In the genomic region with DNA sequence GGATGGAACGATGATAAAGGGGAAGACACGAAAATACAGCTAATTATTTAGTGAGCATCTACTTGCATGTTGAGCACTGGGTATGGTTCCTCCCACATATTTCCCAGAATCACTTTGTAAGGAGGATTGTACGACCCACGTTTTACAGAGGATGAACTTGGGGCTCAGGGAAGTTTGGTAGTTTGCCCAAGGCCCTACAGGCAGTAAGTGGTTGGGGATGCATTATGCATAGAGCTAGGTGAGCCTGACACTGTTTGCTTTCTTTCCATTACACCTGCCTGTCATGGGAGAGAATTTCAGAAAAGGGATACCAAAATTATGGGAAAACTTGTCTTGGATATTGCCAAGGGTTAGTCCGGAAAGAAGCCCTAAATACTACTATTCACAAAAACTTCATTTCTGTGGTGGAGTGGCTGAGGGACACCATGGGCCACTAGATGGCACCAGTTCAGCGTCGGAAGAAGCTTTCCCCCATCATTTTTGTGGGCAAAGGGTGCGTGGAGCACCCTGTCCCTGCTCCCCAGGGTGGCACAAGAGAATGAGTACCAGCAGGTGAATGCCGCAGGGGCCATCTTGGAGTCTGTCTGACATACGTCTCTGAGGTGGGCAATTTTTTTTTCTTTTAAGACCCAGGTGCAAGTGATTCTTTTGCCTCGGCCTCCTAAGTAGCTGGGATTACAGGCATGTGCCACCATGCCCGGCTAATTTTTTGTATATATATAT, we compare ENCODE assay signal across 1 cellular context.
TF ChIP-seq lines count a peak whose summit lies in the region.

No MANE protein-coding gene starts in this region.

TF ChIP-seq in IMR-90, 13 proteins besides CTCF, POLR2A, EP300 and RAD21:
- TF ChIP-seq RCOR1 (IDR thresholded peaks at IDR 0.05; ENCODE audit: insufficient replicate concordance, low read length) (no peak), SMC3 (IDR thresholded peaks at IDR 0.05; ENCODE audit: low read depth, low read length) (peak; percentile 82), RFX5 (IDR thresholded peaks at IDR 0.05; ENCODE audit: low read depth, low read length) (no peak), FOS (IDR thresholded peaks at IDR 0.05; ENCODE audit: low read depth, low read length) (no peak)
